ENCODE assay signal across 9 cellular contexts in genomic region chr1:86913399-86913895, GRCh38. TPM values are rescaled to one million over a fixed set of nuclear protein-coding genes. Genes with fewer than 3 reads are reported as not detected.
DNase-seq lines count a peak whose midpoint lies in the region; TF ChIP-seq lines count a peak whose summit lies in the region.
"Had no signal": no experiment of that assay in that cellular context is flagged by ENCODE, and none has a peak within 500 bp of the region (broad histone marks: within the 10 kb centered on the region; RNA-seq: fewer than 3 reads in every experiment).

No MANE protein-coding gene starts in this region.

- peaks cover 43% of the 10 kb centered on the region for H3K4me1 Mint-ChIP-seq in activated naive CD8-positive, alpha-beta T cell treated with anti-CD3 and anti-CD28 coated beads for 36 hours

- TF ChIP-seq CTCF in HFF-Myc (IDR thresholded peaks at IDR 0.05; ENCODE audit: low read depth, low read length, missing control alignments) (no peak), OCI-LY3 (IDR thresholded peaks at IDR 0.05; ENCODE audit: low read depth, low read length) (no peak)

- H3K4me1 ChIP-seq in OCI-LY3 (ENCODE audit: low read length), result peaks cover 29% of the 10 kb centered on the region

- H3K4me3 Mint-ChIP-seq in activated naive CD8-positive, alpha-beta T cell treated with anti-CD3 and anti-CD28 coated beads for 36 hours, result no peak overlapping the region
- H3K4me3 Mint-ChIP-seq: activated naive CD8-positive, alpha-beta T cell treated with anti-CD3 and anti-CD28 coated beads, Interleukin-2, amount 10 ng/mL, durations not matched to agents 7 days and 5 days had no signal

- H3K9ac ChIP-seq in OCI-LY3 (ENCODE audit: low read length), result peak overlapping the region; percentile 85

- no peaks in the 10 kb centered on the region for H3K27me3 Mint-ChIP-seq in activated naive CD8-positive, alpha-beta T cell treated with anti-CD3 and anti-CD28 coated beads for 36 hours
- H3K27me3 Mint-ChIP-seq: activated naive CD8-positive, alpha-beta T cell treated with anti-CD3 and anti-CD28 coated beads, Interleukin-2, amount 10 ng/mL, durations not matched to agents 7 days and 5 days had no signal

- peaks cover 95% of the 10 kb centered on the region for H3K79me2 ChIP-seq in OCI-LY3 (ENCODE audit: low read length)

- H3K27me3 ChIP-seq in OCI-LY3 (ENCODE audit: low read depth, low read length), result no peaks in the 10 kb centered on the region

- peaks cover 55% of the 10 kb centered on the region for H4K20me1 ChIP-seq in OCI-LY3 (ENCODE audit: insufficient read depth, low read length)

- no peaks in the 10 kb centered on the region for H3K9me3 Mint-ChIP-seq in activated naive CD8-positive, alpha-beta T cell treated with anti-CD3 and anti-CD28 coated beads for 36 hours
- H3K9me3 Mint-ChIP-seq: activated naive CD8-positive, alpha-beta T cell treated with anti-CD3 and anti-CD28 coated beads, Interleukin-2, amount 10 ng/mL, durations not matched to agents 7 days and 5 days had no signal

- H3K36me3 ChIP-seq in OCI-LY3 (replicated peaks; ENCODE audit: low read depth, low read length), result peaks cover 30% of the 10 kb centered on the region

- no peaks in the 10 kb centered on the region for H3K9me3 ChIP-seq in OCI-LY3 (ENCODE audit: insufficient read depth, low read length)
- H3K9me3 ChIP-seq in iPS-18c (ENCODE audit: control insufficient read depth, insufficient read depth, low read length), result no peaks in the 10 kb centered on the region

- DNase-seq in ELR (ENCODE audit: low read depth) (peak; percentile 69), HFF-Myc (ENCODE audit: extremely low read depth, low read depth) (no peak), HuH-7 (ENCODE audit: low spot score) (no peak), NCI-H774 (lab: John Stamatoyannopoulos, UW) (no peak)
- DNase-seq in activated naive CD8-positive, alpha-beta T cell treated with anti-CD3 and anti-CD28 coated beads for 36 hours, result peak; percentile 26
- peak; percentile 20 to 21 for DNase-seq in stimulated activated CD4-positive, alpha-beta T cell treated with anti-CD3 and anti-CD28 coated beads, Interleukin-4, amount 100 ng/mL, for 48 hours (ENCODE audit: low read depth in 2 of 2)

- H3K27ac ChIP-seq in OCI-LY3 (ENCODE audit: low read length), result peak overlapping the region; percentile 83

- H3K27ac Mint-ChIP-seq in activated naive CD8-positive, alpha-beta T cell treated with anti-CD3 and anti-CD28 coated beads for 36 hours, result no peak overlapping the region
- H3K27ac Mint-ChIP-seq: activated naive CD8-positive, alpha-beta T cell treated with anti-CD3 and anti-CD28 coated beads, Interleukin-2, amount 10 ng/mL, durations not matched to agents 7 days and 5 days had no signal

- H3K36me3 Mint-ChIP-seq in activated naive CD8-positive, alpha-beta T cell treated with anti-CD3 and anti-CD28 coated beads for 36 hours, result peaks cover 35% of the 10 kb centered on the region

- H3K4me3 ChIP-seq in HFF-Myc (replicated peaks; ENCODE audit: low read depth, low read length) (peak overlapping the region; percentile 100), OCI-LY3 (ENCODE audit: low read length) (peak overlapping the region; percentile 85), iPS-18c (ENCODE audit: insufficient read depth, low read depth, low read length) (peak overlapping the region; percentile 95)

- peak overlapping the region; percentile 42; the same call in 1 of the 2 replicates for H2AFZ ChIP-seq in OCI-LY3 (ENCODE audit: low read depth, low read length)

- peak overlapping the region; percentile 100 for H3K4me2 ChIP-seq in OCI-LY3 (ENCODE audit: low read length)

RNA-seq across cellular contexts. Expression of gene SELENOF, which starts 0.5 kb away (rescaled TPM):
- 100 to 1,000 TPM; 139 to 142 TPM for total RNA-seq in activated naive CD8-positive, alpha-beta T cell treated with anti-CD3 and anti-CD28 coated beads for 36 hours

RNA-seq across cellular contexts. Expression of gene HS2ST1, which starts 1.0 kb away (rescaled TPM):
- total RNA-seq in activated naive CD8-positive, alpha-beta T cell treated with anti-CD3 and anti-CD28 coated beads for 36 hours, result 10 to 100 TPM; 22.9 to 23.8 TPM

Comparison
In these comparisons a context has a peak if more than half of its experiments do, and no peak if none do; other contexts are left out.
1. DNase-seq: peak in ELR (single experiment), activated naive CD8-positive, alpha-beta T cell treated with anti-CD3 and anti-CD28 coated beads for 36 hours (single experiment) and stimulated activated CD4-positive, alpha-beta T cell treated with anti-CD3 and anti-CD28 coated beads, Interleukin-4, amount 100 ng/mL, for 48 hours (2 of 2); none in HFF-Myc (single experiment), HuH-7 (single experiment) and NCI-H774 (single experiment).
2. Peak in every context shown above with its lines, with median percentiles within 50 percentile points of each other: H3K4me3 ChIP-seq.